8 cellular contexts compared by ENCODE assay signal in the genomic region with DNA sequence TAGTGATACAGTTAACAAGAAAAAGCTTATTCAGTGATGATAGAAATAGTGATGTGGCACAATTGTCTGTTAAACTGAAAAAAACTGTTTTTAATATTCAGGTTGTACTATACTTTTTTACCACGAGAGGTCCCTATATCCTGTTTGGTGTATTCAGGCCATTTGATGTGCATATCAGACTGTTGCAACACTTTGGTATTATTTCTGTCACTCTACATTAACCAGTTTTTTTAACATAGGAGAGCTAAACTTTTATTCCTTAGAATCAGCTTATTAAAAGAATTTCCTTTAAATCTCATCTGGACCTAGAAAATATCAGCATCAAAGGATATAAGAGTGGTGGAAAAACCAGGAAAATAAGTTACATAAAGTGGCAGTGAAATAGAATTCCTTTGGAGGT. TPM values are rescaled to one million over a fixed set of nuclear protein-coding genes. Genes with fewer than 3 reads are reported as not detected.
DNase-seq lines count a peak whose midpoint lies in the region; ATAC-seq, FAIRE-seq and TF ChIP-seq lines count a peak whose summit lies in the region.

No MANE protein-coding gene starts in this region.

- DNase-seq in Caki2 (ENCODE audit: low read depth) (peak; percentile 33), NCI-H526 (lab: John Stamatoyannopoulos, UW) (peak; percentile 34 to 49), breast epithelium (ENCODE audit: low spot score in 2 of 2) (no peak), left lobe of liver (ENCODE audit: low spot score) (no peak), HTR-8/SVneo (ENCODE audit: insufficient read length, low spot score) (no peak)
- no peak for DNase-seq in stimulated activated CD4-positive, alpha-beta T cell treated with anti-CD3 and anti-CD28 coated beads, Interleukin-4, amount 100 ng/mL, for 4 hours

- intact Hi-C loops in breast epithelium (cut with DNase I; ENCODE audit: low total_unique reads) = no loop called here

- FAIRE-seq in HTR-8/SVneo (lab: Jason Lieb, UNC) = no peak

- TF ChIP-seq CTCF in breast epithelium (IDR thresholded peaks at IDR 0.05) = peak in 2 of 3 donors; percentile 30 to 50

- ATAC-seq in GM21447 (IDR thresholded peaks at IDR 0.05; ENCODE audit: unreplicated experiment) (peak; percentile 66), left lobe of liver (peak; percentile 84), HG03025 (IDR thresholded peaks at IDR 0.05; ENCODE audit: low FRiP score, unreplicated experiment) (no peak)

- H3K4me1 ChIP-seq in breast epithelium = no peaks in the 10 kb centered on the region

- no peak overlapping the region for H3K4me3 ChIP-seq in breast epithelium

- TF ChIP-seq POLR2A in breast epithelium (IDR thresholded peaks at IDR 0.05) = no peak

- H3K36me3 ChIP-seq in breast epithelium = no peaks in the 10 kb centered on the region

- H3K27me3 ChIP-seq in breast epithelium = no peaks in the 10 kb centered on the region

- no peaks in the 10 kb centered on the region for H3K9me3 ChIP-seq in breast epithelium

- in situ Hi-C loops in Caki2 (cut with HindIII; ENCODE audit: low pct_unique_long_range_greater_than_20kb, low sequenced_read_pairs) = no loop called here

- no peak overlapping the region for H3K27ac ChIP-seq in breast epithelium

RNA-seq across cellular contexts. Expression of gene TSPYL4, which starts 36.8 kb away (rescaled TPM):
- 1.4 and 3.4 TPM in 2 replicates for total RNA-seq in Caki2 (2014; rRNA removed; shearing (Covaris generic); ENCODE audit: low replicate concordance)
- 10 to 100 TPM; 15.2 to 22.2 (median 19.0) TPM for total RNA-seq in breast epithelium
- total RNA-seq in left lobe of liver = 5.2 TPM

Comparison
In these comparisons a context has a peak if more than half of its experiments do, and no peak if none do; other contexts are left out.
1. DNase-seq: peak in Caki2 (single experiment) and NCI-H526 (2 of 2); none in breast epithelium (0 of 2), left lobe of liver (single experiment), stimulated activated CD4-positive, alpha-beta T cell treated with anti-CD3 and anti-CD28 coated beads, Interleukin-4, amount 100 ng/mL, for 4 hours (0 of 2) and HTR-8/SVneo (single experiment).